15 cellular contexts compared by ENCODE assay signal in genomic region chr6:89589297-89590074, GRCh38.
"Had no signal": no experiment of that assay in that cellular context is flagged by ENCODE, and none has a peak within 500 bp of the region (broad histone marks: within the 10 kb centered on the region; RNA-seq: fewer than 3 reads in every experiment).

No MANE protein-coding gene starts in this region.

- H3K9me3 ChIP-seq: esophagus squamous epithelium, lower lobe of right lung, pancreas, thoracic aorta, upper lobe of right lung had no signal

- H3K27me3 ChIP-seq: esophagus squamous epithelium, pancreas, upper lobe of right lung had no signal

- DNase-seq: activated B cell treated with CpG ODN at 0.5 μM for 24 hours; activated CD4-positive, alpha-beta T cell treated with anti-CD3 and anti-CD28 coated beads, Interleukin-2, amount 10 ng/mL, durations not matched to agents 24 days and 14 days; activated CD8-positive, alpha-beta memory T cell treated with anti-CD3 and anti-CD28 coated beads, Interleukin-2, amount 50 U/mL, for 48 hours; activated CD8-positive, alpha-beta T cell treated with anti-CD3 and anti-CD28 coated beads, Interleukin-2, amount 10 ng/mL, durations not matched to agents 7 days and 5 days; activated naive CD8-positive, alpha-beta T cell treated with anti-CD3 and anti-CD28 coated beads, Interleukin-2, amount 10 ng/mL, durations not matched to agents 7 days and 5 days; activated T-cell treated with anti-CD3 and anti-CD28 coated beads, Interleukin-2, amount 50 U/mL, for 72 hours; cortex of kidney; effector CD4-positive, alpha-beta T cell; esophagus squamous epithelium; left colon; lower lobe of right lung; midbrain; pancreas; upper lobe of right lung had no signal

- H3K27ac ChIP-seq: esophagus squamous epithelium, lower lobe of right lung, pancreas, thoracic aorta, upper lobe of right lung had no signal

- H3K4me3 ChIP-seq: esophagus squamous epithelium, lower lobe of right lung, pancreas, thoracic aorta, upper lobe of right lung had no signal

- H3K36me3 ChIP-seq: esophagus squamous epithelium, lower lobe of right lung, pancreas, thoracic aorta, upper lobe of right lung had no signal

- H3K4me1 ChIP-seq: esophagus squamous epithelium, lower lobe of right lung, pancreas, upper lobe of right lung had no signal
